ENCODE assay signal across 1 cellular context in genomic region chr15:68652141-68652540, GRCh38.
TF ChIP-seq lines count a peak whose summit lies in the region.

No MANE protein-coding gene starts in this region.

TF ChIP-seq in SK-N-SH, 30 proteins besides CTCF, POLR2A, EP300 and RAD21 (continued from another document):
- TF ChIP-seq SMC3 (IDR thresholded peaks at IDR 0.05; ENCODE audit: low read depth, low read length) = no peak
- no peak for TF ChIP-seq CHD2 (IDR thresholded peaks at IDR 0.05; ENCODE audit: low read length, partially characterized antibody)
- no peak for TF ChIP-seq RFX5 (IDR thresholded peaks at IDR 0.05; ENCODE audit: low read length)
- no peak for TF ChIP-seq GABPA (IDR thresholded peaks at IDR 0.05; ENCODE audit: low read depth)
